10 cellular contexts compared by ENCODE assay signal in the genomic region with DNA sequence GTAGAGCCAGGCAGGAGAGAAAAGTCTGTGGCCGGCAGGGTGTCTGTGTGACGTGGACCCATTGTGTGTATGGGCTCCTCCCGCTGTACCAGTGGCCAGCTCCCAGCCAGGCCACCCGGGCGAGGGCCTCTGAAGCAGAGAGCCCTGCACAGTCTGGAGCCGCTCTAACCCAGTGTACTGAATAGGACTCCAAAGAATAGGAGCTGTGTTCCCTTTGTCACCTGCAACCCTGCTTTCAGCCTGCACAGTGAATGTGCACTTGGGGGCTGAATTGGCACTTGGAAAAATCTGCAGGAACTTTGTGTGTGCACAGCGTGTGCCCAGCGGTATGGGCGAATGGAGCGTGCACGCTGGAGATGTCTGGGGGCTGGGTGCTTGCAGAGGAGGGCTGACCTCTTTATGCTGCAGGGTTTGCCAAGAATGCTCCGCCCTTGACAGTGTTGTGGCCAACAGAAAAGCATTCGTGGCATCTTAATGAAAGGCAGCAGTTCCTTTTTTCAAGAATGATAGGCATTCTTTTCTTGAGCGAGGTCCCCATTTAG.
DNase-seq lines count a peak whose midpoint lies in the region; ATAC-seq and TF ChIP-seq lines count a peak whose summit lies in the region.
"Had no signal": no experiment of that assay in that cellular context is flagged by ENCODE, and none has a peak within 500 bp of the region (broad histone marks: within the 10 kb centered on the region; RNA-seq: fewer than 3 reads in every experiment).

No MANE protein-coding gene starts in this region.

- H3K36me3 Mint-ChIP-seq in activated naive CD8-positive, alpha-beta T cell treated with anti-CD3 and anti-CD28 coated beads for 36 hours, result no peaks in the 10 kb centered on the region
- no peaks in the 10 kb centered on the region for H3K36me3 Mint-ChIP-seq in CD8-positive, alpha-beta T cell
- H3K36me3 Mint-ChIP-seq: memory B cell had no signal

- CTCF ChIA-PET in CD8-positive, alpha-beta T cell (lab: Charles Lee), result no interaction called here

- DNase-seq in GM03348 (ENCODE audit: low spot score) (peak; percentile 89), astrocyte of the spinal cord (ENCODE audit: low read depth, low spot score) (peak; percentile 34), hippocampal formation (lab: John Stamatoyannopoulos, UW) (peak; percentile 82 to 83), sigmoid colon (peak; percentile 68)
- no peak for DNase-seq in activated naive CD8-positive, alpha-beta T cell treated with anti-CD3 and anti-CD28 coated beads for 36 hours
- DNase-seq in CD8-positive, alpha-beta T cell, result no peak
- DNase-seq: NCI-H1694 had no signal

- H3K27ac ChIP-seq in sigmoid colon, result peak overlapping the region in 3 of 4 donors; percentile 66 to 82 (median 78)
- no peak overlapping the region for H3K27ac ChIP-seq in CD8-positive, alpha-beta T cell (ENCODE audit: low read depth, low read length)

- H3K9me3 ChIP-seq in sigmoid colon, result no peaks in the 10 kb centered on the region
- no peaks in the 10 kb centered on the region for H3K9me3 ChIP-seq in CD8-positive, alpha-beta T cell (ENCODE audit: low read length)

- TF ChIP-seq EP300 in sigmoid colon (IDR thresholded peaks at IDR 0.05), result no peak

- H3K4me3 ChIP-seq in astrocyte of the spinal cord (ENCODE audit: low read depth, low read length) (no peak overlapping the region), sigmoid colon (no peak overlapping the region)
- no peak overlapping the region for H3K4me3 ChIP-seq in CD8-positive, alpha-beta T cell (ENCODE audit: low read depth, low read length)

- 76 to 87% methylated on average over 14 of the region's 14 CpGs for WGBS in sigmoid colon, 2 donors

- ATAC-seq in GM18868 (IDR thresholded peaks at IDR 0.05; ENCODE audit: unreplicated experiment) (no peak), GM18867 (IDR thresholded peaks at IDR 0.05; ENCODE audit: unreplicated experiment) (no peak)
- ATAC-seq in CD8-positive, alpha-beta T cell, result no peak

- no peak overlapping the region for H3K27ac Mint-ChIP-seq in activated naive CD8-positive, alpha-beta T cell treated with anti-CD3 and anti-CD28 coated beads for 36 hours
- H3K27ac Mint-ChIP-seq in CD8-positive, alpha-beta T cell, result no peak overlapping the region
- H3K27ac Mint-ChIP-seq: memory B cell had no signal

- POLR2A ChIA-PET in CD8-positive, alpha-beta T cell (lab: Charles Lee), result no interaction called here

- peaks cover 0 to 79% (median 71%) of the 10 kb centered on the region in 4 donors for H3K4me1 ChIP-seq in sigmoid colon
- no peaks in the 10 kb centered on the region for H3K4me1 ChIP-seq in CD8-positive, alpha-beta T cell (ENCODE audit: insufficient read depth, low read length)

- no peak for TF ChIP-seq POLR2A in sigmoid colon (IDR thresholded peaks at IDR 0.05)

- no peaks in the 10 kb centered on the region for H3K27me3 ChIP-seq in sigmoid colon
- H3K27me3 ChIP-seq in CD8-positive, alpha-beta T cell (ENCODE audit: insufficient read depth, low read length), result no peaks in the 10 kb centered on the region

- TF ChIP-seq CTCF in astrocyte of the spinal cord (IDR thresholded peaks at IDR 0.05; ENCODE audit: low read depth, low read length), result no peak
- TF ChIP-seq CTCF in sigmoid colon (IDR thresholded peaks at IDR 0.05), result no peak
- no peak for TF ChIP-seq CTCF in CD8-positive, alpha-beta T cell (IDR thresholded peaks at IDR 0.05)

- intact Hi-C loops in sigmoid colon (cut with DNase I), result no loop called here
- intact Hi-C loops in CD8-positive, alpha-beta T cell (cut with DNase I, micrococcal nuclease), result no loop called here

- no peak overlapping the region for H3K4me3 Mint-ChIP-seq in activated naive CD8-positive, alpha-beta T cell treated with anti-CD3 and anti-CD28 coated beads for 36 hours
- H3K4me3 Mint-ChIP-seq in CD8-positive, alpha-beta T cell, result no peak overlapping the region
- H3K4me3 Mint-ChIP-seq: memory B cell had no signal

- H3K9me3 Mint-ChIP-seq in activated naive CD8-positive, alpha-beta T cell treated with anti-CD3 and anti-CD28 coated beads for 36 hours, result no peaks in the 10 kb centered on the region
- no peaks in the 10 kb centered on the region for H3K9me3 Mint-ChIP-seq in CD8-positive, alpha-beta T cell
- H3K9me3 Mint-ChIP-seq: memory B cell had no signal

- H3K4me1 Mint-ChIP-seq in activated naive CD8-positive, alpha-beta T cell treated with anti-CD3 and anti-CD28 coated beads for 36 hours, result no peaks in the 10 kb centered on the region
- no peaks in the 10 kb centered on the region for H3K4me1 Mint-ChIP-seq in CD8-positive, alpha-beta T cell (ENCODE audit: low read depth)

- no peaks in the 10 kb centered on the region for H3K36me3 ChIP-seq in sigmoid colon
- no peaks in the 10 kb centered on the region for H3K36me3 ChIP-seq in CD8-positive, alpha-beta T cell (ENCODE audit: insufficient read depth, low read length)

- peaks cover 3% of the 10 kb centered on the region for H3K27me3 Mint-ChIP-seq in activated naive CD8-positive, alpha-beta T cell treated with anti-CD3 and anti-CD28 coated beads for 36 hours
- H3K27me3 Mint-ChIP-seq in CD8-positive, alpha-beta T cell (ENCODE audit: low read depth), result peaks cover 5% of the 10 kb centered on the region
- H3K27me3 Mint-ChIP-seq: memory B cell had no signal

- in situ Hi-C loops in astrocyte of the spinal cord (cut with HindIII; ENCODE audit: low sequenced_read_pairs), result no loop called here

Comparison
In these comparisons a context has a peak if more than half of its experiments do, and no peak if none do; other contexts are left out.
1. DNase-seq: peak in GM03348 (single experiment), astrocyte of the spinal cord (single experiment), hippocampal formation (2 of 2) and sigmoid colon (single experiment); none in activated naive CD8-positive, alpha-beta T cell treated with anti-CD3 and anti-CD28 coated beads for 36 hours (single experiment) and CD8-positive, alpha-beta T cell (0 of 7).